In the genomic region with DNA sequence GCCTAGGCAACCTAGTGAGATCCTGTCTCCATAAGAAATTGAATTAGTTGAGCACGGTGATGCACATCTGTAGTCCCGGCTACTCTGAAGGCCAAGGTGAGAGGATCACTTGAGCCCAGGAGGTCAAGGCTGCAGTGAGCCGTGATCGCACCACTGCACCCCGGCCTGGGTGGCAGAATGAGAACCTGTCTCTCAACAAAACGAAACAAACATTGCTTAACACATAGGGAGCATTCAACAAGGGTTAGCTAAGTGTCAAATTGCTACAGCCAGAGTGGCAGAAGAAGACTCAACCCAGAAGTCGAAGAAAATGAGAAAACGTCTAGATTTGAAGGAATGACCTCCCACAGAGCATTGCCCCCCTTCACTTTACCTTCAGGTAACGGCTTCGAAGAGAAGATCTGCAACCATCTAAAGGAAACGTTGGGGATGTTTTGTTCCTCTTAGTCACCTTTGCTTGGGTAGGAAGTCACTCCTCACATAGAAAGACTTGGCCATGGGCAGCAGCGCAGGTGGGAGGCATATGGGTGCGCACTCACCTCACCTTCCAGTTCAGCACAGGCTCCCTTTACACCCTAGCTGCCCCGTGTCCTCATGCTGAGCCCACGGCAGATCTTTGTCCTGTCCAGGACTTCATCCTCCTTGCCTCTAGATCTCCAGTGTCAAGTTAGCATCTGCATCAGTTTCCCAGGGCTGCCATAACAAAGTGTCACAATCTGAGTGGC, we compare ENCODE assay signal across 20 cellular contexts.
"Had no signal": no experiment of that assay in that cellular context is flagged by ENCODE, and none has a peak within 500 bp of the region (broad histone marks: within the 10 kb centered on the region; RNA-seq: fewer than 3 reads in every experiment).

No MANE protein-coding gene starts in this region.

- ATAC-seq: heart left ventricle, left colon, left ventricle myocardium superior had no signal

- H3K36me3 ChIP-seq: heart left ventricle, sigmoid colon, stomach, thoracic aorta, transverse colon had no signal

- H3K27me3 ChIP-seq: dorsolateral prefrontal cortex, heart left ventricle, sigmoid colon, stomach, transverse colon had no signal

- DNase-seq: cortex of kidney; dorsolateral prefrontal cortex; effector CD8-positive, alpha-beta T cell; foreskin melanocyte; heart left ventricle; hippocampal formation; left colon; left ventricle myocardium superior; mesendoderm; naive B cell; nephron progenitor cell; posterior cingulate gyrus; sigmoid colon; stimulated activated CD4-positive, alpha-beta T cell treated with anti-CD3 and anti-CD28 coated beads, Interleukin-12 subunit alpha, Interleukin-12 subunit beta, amount 100 ng/mL, for 4 hours; stimulated activated naive CD4-positive, alpha-beta T cell; stomach; substantia nigra; transverse colon had no signal

- H3K4me1 ChIP-seq: sigmoid colon, transverse colon had no signal

- H3K27ac ChIP-seq: heart left ventricle, sigmoid colon, stomach, thoracic aorta, transverse colon had no signal

- H3K9me3 ChIP-seq: heart left ventricle, sigmoid colon, stomach, thoracic aorta, transverse colon had no signal

- H3K36me3 Mint-ChIP-seq: naive B cell had no signal

- H3K27ac Mint-ChIP-seq: naive B cell, nephron progenitor cell had no signal

- H3K4me3 ChIP-seq: dorsolateral prefrontal cortex, heart left ventricle, sigmoid colon, skin epidermis, stomach, thoracic aorta, transverse colon had no signal

- H3K9me3 Mint-ChIP-seq: naive B cell, nephron progenitor cell had no signal
